In the genomic region with DNA sequence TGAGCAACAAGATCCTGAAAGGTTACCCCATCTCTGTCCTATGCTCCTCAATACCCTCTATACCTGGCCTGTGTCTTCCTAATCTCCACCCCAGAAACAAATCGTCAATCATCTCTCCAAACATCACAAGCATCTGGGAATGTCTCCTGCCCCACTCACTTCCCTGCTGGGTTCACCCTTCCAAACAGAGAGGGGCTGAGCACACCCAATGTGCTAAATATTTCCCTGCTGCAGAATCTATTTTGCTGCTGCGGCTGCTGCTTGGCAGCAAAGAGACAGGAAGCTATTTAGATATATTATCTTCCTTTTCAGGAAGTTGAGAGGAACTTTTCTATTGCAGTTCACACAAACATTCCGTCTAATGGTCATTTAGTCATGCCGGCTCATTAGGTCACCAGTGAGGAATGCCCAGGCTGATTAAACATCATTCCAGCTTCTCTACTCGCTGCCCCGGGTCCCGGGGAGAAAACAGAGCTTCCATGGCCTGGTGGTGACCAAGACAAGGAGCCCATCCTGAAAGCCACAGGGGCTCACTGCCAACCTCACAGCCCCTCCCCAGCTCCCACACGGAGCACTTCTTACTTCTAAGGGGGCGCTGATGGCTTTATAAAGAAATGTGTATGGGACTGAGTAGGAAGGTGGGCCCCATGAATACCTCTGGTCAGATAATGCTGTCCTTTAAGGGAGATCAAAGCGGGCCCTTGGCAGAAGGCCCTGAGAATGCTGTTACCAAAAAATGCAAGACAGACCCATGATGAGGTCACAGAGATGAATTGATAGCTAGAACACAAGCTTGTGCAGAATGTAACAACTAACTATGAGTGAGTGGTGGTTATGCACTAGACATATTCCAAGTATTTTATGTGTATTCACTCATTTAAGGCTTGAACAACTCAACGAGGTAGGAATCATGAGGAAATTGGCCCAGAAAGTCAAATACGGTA, we compare ENCODE assay signal across 9 cellular contexts.
A peak's percentile ranks its signal among the peaks of the same experiment; 100 is the strongest.
DNase-seq lines count a peak whose midpoint lies in the region; ATAC-seq and TF ChIP-seq lines count a peak whose summit lies in the region.
"Had no signal": no experiment of that assay in that cellular context is flagged by ENCODE, and none has a peak within 500 bp of the region (broad histone marks: within the 10 kb centered on the region; RNA-seq: fewer than 3 reads in every experiment).

No MANE protein-coding gene starts in this region.

- H3K9me3 ChIP-seq in hepatocyte (ENCODE audit: low read depth) (no peaks in the 10 kb centered on the region), thoracic aorta (no peaks in the 10 kb centered on the region)
- H3K9me3 ChIP-seq: neutrophil had no signal

- H3K27me3 ChIP-seq in hepatocyte (no peaks in the 10 kb centered on the region), thoracic aorta (replicated peaks; ENCODE audit: insufficient read depth) (no peaks in the 10 kb centered on the region)

- H3K4me1 ChIP-seq in hepatocyte (ENCODE audit: insufficient read depth), result peaks cover 10% of the 10 kb centered on the region
- H3K4me1 ChIP-seq in thoracic aorta (ENCODE audit: control insufficient read depth in 1 of 2, low read depth in 2 of 2), result peaks cover 4 to 15% of the 10 kb centered on the region in 2 donors

- TF ChIP-seq CTCF in astrocyte of the cerebellum (IDR thresholded peaks at IDR 0.05; ENCODE audit: low read depth, low read length, missing control alignments) (no peak), hepatocyte (IDR thresholded peaks at IDR 0.05; ENCODE audit: poor library complexity) (no peak), thoracic aorta (IDR thresholded peaks at IDR 0.05) (no peak)

- DNase-seq in HT-29 (ENCODE audit: low spot score), result peak; percentile 68
- peak; percentile 90 for DNase-seq in astrocyte of the cerebellum (ENCODE audit: low read depth)
- peak; percentile 71 for DNase-seq in hepatocyte (ENCODE audit: low spot score)
- no peak for DNase-seq in thoracic aorta (ENCODE audit: low spot score)
- no peak for DNase-seq in NCI-H2029 (lab: John Stamatoyannopoulos, UW)
- no peak for DNase-seq in 8988T
- no peak for DNase-seq in activated naive CD4-positive, alpha-beta T cell (lab: John Stamatoyannopoulos, UW)

- ATAC-seq in thoracic aorta (ENCODE audit: insufficient number of reproducible peaks, low FRiP score, low read depth) (peak; percentile 52), HG02885 (IDR thresholded peaks at IDR 0.05; ENCODE audit: poor library complexity, unreplicated experiment) (no peak)

- WGBS in hepatocyte (ENCODE audit: low lambda C conversion rate, missing lambda C conversion rate), result 40% methylated on average over 12 of the region's 12 CpGs

- H3K9me2 ChIP-seq in hepatocyte (replicated peaks; ENCODE audit: insufficient read depth), result no peaks in the 10 kb centered on the region

- H3K4me2 ChIP-seq in hepatocyte, result peak overlapping the region; percentile 45

- H3K36me3 ChIP-seq in hepatocyte (replicated peaks; ENCODE audit: insufficient read depth, low read depth) (no peaks in the 10 kb centered on the region), thoracic aorta (no peaks in the 10 kb centered on the region)
- H3K36me3 ChIP-seq: neutrophil had no signal

- no peak overlapping the region for H3K4me3 ChIP-seq in astrocyte of the cerebellum (ENCODE audit: low read depth, low read length)
- H3K4me3 ChIP-seq in hepatocyte, result no peak overlapping the region
- no peak overlapping the region for H3K4me3 ChIP-seq in thoracic aorta

- H2AFZ ChIP-seq in hepatocyte, result no peak overlapping the region

- in situ Hi-C loops in astrocyte of the cerebellum (cut with HindIII; ENCODE audit: low sequenced_read_pairs), result loop anchor here (5.0 kb wide), 2 partner anchors 42 to 68 kb away; no protein-coding TSS in a partner anchor

- no peaks in the 10 kb centered on the region for H3K79me2 ChIP-seq in hepatocyte

- no peaks in the 10 kb centered on the region for H4K20me1 ChIP-seq in hepatocyte (ENCODE audit: insufficient read depth, poor library complexity, severe bottlenecking)

- H3K27ac ChIP-seq in hepatocyte, result peak overlapping the region; percentile 82
- H3K27ac ChIP-seq in thoracic aorta, result no peak overlapping the region
- H3K27ac ChIP-seq: neutrophil had no signal

Comparison
In these comparisons a context has a peak if more than half of its experiments do, and no peak if none do; other contexts are left out.
1. DNase-seq: peak in HT-29 (single experiment), astrocyte of the cerebellum (single experiment) and hepatocyte (single experiment); none in thoracic aorta (single experiment), NCI-H2029 (single experiment), 8988T (single experiment) and activated naive CD4-positive, alpha-beta T cell (0 of 4).